Comparison of ENCODE assay signal across 1 cellular context in the genomic region with DNA sequence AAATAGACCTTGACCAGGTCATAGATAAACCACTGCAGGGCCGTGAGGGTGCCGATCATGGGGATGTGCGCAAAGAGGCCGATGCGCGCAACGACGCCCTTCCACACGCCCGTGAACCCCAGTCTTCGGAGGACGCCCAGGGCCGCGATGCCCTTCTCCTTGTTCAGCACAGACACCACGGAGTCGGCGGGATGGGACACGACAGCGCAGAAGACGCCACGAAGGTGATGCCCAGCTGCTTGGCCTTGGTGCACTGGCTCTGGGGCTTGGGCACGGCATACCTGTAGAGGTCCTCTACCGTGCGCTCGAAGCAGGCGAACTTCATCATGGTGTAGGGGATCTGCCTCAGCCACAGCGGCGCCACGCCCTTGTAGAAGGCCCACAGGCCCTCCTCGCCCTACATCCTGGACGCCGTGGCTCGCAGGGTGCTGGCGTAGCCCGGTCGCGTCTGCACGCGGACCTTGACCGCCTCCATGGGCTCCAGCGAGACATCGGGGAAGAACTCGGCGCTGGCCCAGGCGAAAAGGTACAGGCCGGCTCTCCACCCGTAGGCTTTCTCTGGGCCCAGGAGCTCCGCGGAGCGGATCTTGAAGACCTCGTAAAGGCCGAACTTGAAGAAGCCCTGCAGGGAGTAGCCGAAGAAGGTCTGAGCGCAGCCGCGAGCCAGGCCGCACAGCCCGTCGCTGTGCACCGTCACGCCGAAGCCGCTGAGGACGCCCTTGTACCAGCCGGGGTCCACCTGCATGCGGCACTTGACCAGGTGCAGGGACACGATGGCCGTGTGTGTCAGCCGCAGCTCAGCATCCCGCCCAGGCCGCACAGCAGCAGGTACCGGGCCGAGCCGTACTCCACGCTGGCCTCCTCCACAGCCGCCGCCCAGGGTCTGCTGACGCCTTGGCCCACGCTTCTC.
TF ChIP-seq lines count a peak whose summit lies in the region.

No MANE protein-coding gene starts in this region.

TF ChIP-seq in GM23338, 12 proteins besides CTCF, POLR2A, EP300 and RAD21 (continued from another document):
- TF ChIP-seq, protein P1, sequence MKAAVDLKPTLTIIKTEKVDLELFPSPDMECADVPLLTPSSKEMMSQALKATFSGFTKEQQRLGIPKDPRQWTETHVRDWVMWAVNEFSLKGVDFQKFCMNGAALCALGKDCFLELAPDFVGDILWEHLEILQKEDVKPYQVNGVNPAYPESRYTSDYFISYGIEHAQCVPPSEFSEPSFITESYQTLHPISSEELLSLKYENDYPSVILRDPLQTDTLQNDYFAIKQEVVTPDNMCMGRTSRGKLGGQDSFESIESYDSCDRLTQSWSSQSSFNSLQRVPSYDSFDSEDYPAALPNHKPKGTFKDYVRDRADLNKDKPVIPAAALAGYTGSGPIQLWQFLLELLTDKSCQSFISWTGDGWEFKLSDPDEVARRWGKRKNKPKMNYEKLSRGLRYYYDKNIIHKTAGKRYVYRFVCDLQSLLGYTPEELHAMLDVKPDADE (IDR thresholded peaks at IDR 0.05) = no peak
- TF ChIP-seq EZH2 (IDR thresholded peaks at IDR 0.05; ENCODE audit: low read depth, unreplicated experiment) = no peak
- TF ChIP-seq NANOG (IDR thresholded peaks at IDR 0.05; ENCODE audit: borderline replicate concordance) = no peak
